In genomic region chr7:107917770-107918651, GRCh38 we compare ENCODE assay signal across 9 cellular contexts. TPM values are rescaled to one million over a fixed set of nuclear protein-coding genes. Genes with fewer than 3 reads are reported as not detected.
DNase-seq lines count a peak whose midpoint lies in the region; ATAC-seq and TF ChIP-seq lines count a peak whose summit lies in the region.
"Had no signal": no experiment of that assay in that cellular context is flagged by ENCODE, and none has a peak within 500 bp of the region (broad histone marks: within the 10 kb centered on the region; RNA-seq: fewer than 3 reads in every experiment).

No MANE protein-coding gene starts in this region.

- no peak overlapping the region for H3K4me3 ChIP-seq in gastrocnemius medialis
- no peak overlapping the region for H3K4me3 ChIP-seq in left lung

- H3K36me3 Mint-ChIP-seq in activated naive CD4-positive, alpha-beta T cell treated with anti-CD3 and anti-CD28 coated beads, Interleukin-2, amount 50 U/mL, for 24 hours, result peaks cover 30% of the 10 kb centered on the region
- peaks cover 32 to 75% of the 10 kb centered on the region in 2 donors for H3K36me3 Mint-ChIP-seq in activated naive CD4-positive, alpha-beta T cell treated with anti-CD3 and anti-CD28 coated beads, Interleukin-2, amount 50 U/mL, for 72 hours

- H3K4me1 ChIP-seq in gastrocnemius medialis, result no peaks in the 10 kb centered on the region
- H3K4me1 ChIP-seq in left lung, result peaks cover 0 to 23% of the 10 kb centered on the region in 2 donors

- H3K9me3 ChIP-seq in gastrocnemius medialis, result no peaks in the 10 kb centered on the region
- H3K9me3 ChIP-seq in left lung, result no peaks in the 10 kb centered on the region

- no peaks in the 10 kb centered on the region for H3K27me3 Mint-ChIP-seq in activated naive CD4-positive, alpha-beta T cell treated with anti-CD3 and anti-CD28 coated beads, Interleukin-2, amount 50 U/mL, for 24 hours

- no peak for ATAC-seq in activated naive CD4-positive, alpha-beta T cell treated with anti-CD3 and anti-CD28 coated beads, Interleukin-2, amount 50 U/mL, for 72 hours
- ATAC-seq in HG02588 (IDR thresholded peaks at IDR 0.05; ENCODE audit: unreplicated experiment) (peak; percentile 88), HG03469 (IDR thresholded peaks at IDR 0.05; ENCODE audit: unreplicated experiment) (peak; percentile 49), gastrocnemius medialis (peak; percentile 30 to 49), left lung (no peak), left colon (no peak)

- intact Hi-C loops in gastrocnemius medialis (cut with DNase I; ENCODE audit: low total_unique reads), result no loop called here
- intact Hi-C loops in left lung (cut with DNase I), result no loop called here
- intact Hi-C loops in left colon (cut with DNase I, micrococcal nuclease), result no loop called here

- H3K4me3 Mint-ChIP-seq in activated naive CD4-positive, alpha-beta T cell treated with anti-CD3 and anti-CD28 coated beads, Interleukin-2, amount 50 U/mL, for 24 hours, result no peak overlapping the region

- no peak for DNase-seq in activated naive CD4-positive, alpha-beta T cell treated with anti-CD3 and anti-CD28 coated beads, Interleukin-2, amount 50 U/mL, for 72 hours (ENCODE audit: low spot score in 2 of 2)
- no peak for DNase-seq in gastrocnemius medialis
- no peak for DNase-seq in left lung
- no peak for DNase-seq in cerebellum (ENCODE audit: low spot score)
- DNase-seq in left colon, result no peak
- DNase-seq: activated T-cell treated with anti-CD3 and anti-CD28 coated beads, Interleukin-2, amount 50 U/mL, for 1 hour had no signal

- peak overlapping the region in 1 of 4 donors; percentile 29 for H3K27ac ChIP-seq in gastrocnemius medialis
- peak overlapping the region in 1 of 2 donors; percentile 15 for H3K27ac ChIP-seq in left lung

- peak overlapping the region; percentile 56 for H3K27ac Mint-ChIP-seq in activated naive CD4-positive, alpha-beta T cell treated with anti-CD3 and anti-CD28 coated beads, Interleukin-2, amount 50 U/mL, for 24 hours
- H3K27ac Mint-ChIP-seq in activated naive CD4-positive, alpha-beta T cell treated with anti-CD3 and anti-CD28 coated beads, Interleukin-2, amount 50 U/mL, for 72 hours, result peak overlapping the region in 1 of 2 donors; percentile 30

- TF ChIP-seq POLR2A in gastrocnemius medialis (IDR thresholded peaks at IDR 0.05), result no peak

- H3K36me3 ChIP-seq in gastrocnemius medialis, result peaks cover 4 to 66% of the 10 kb centered on the region in 2 donors
- H3K36me3 ChIP-seq in left lung, result peaks cover 10 to 74% of the 10 kb centered on the region in 2 donors

- TF ChIP-seq CTCF in gastrocnemius medialis (IDR thresholded peaks at IDR 0.05 in 4 of 5, conservative IDR thresholded peaks at IDR 0.05 in 1 of 5), result no peak
- no peak for TF ChIP-seq CTCF in left lung (IDR thresholded peaks at IDR 0.05)

- H3K4me1 Mint-ChIP-seq in activated naive CD4-positive, alpha-beta T cell treated with anti-CD3 and anti-CD28 coated beads, Interleukin-2, amount 50 U/mL, for 24 hours, result peaks cover 49% of the 10 kb centered on the region

- in situ Hi-C loops in gastrocnemius medialis (cut with MboI; ENCODE audit: low sequenced_read_pairs in 4 of 4), result no loop called here

- H3K9me3 Mint-ChIP-seq in activated naive CD4-positive, alpha-beta T cell treated with anti-CD3 and anti-CD28 coated beads, Interleukin-2, amount 50 U/mL, for 24 hours, result no peaks in the 10 kb centered on the region
- H3K9me3 Mint-ChIP-seq in activated naive CD4-positive, alpha-beta T cell treated with anti-CD3 and anti-CD28 coated beads, Interleukin-2, amount 50 U/mL, for 72 hours, result no peaks in the 10 kb centered on the region

- H3K27me3 ChIP-seq in gastrocnemius medialis, result no peaks in the 10 kb centered on the region
- H3K27me3 ChIP-seq in left lung, result no peaks in the 10 kb centered on the region

RNA-seq across cellular contexts. Expression of gene DLD, which starts 27.0 kb away (rescaled TPM):
- total RNA-seq in activated naive CD4-positive, alpha-beta T cell treated with anti-CD3 and anti-CD28 coated beads, Interleukin-2, amount 50 U/mL, for 72 hours, result 10 to 100 TPM; 82.8 to 96.5 TPM
- total RNA-seq in gastrocnemius medialis, result 100 to 1,000 TPM; 110 to 157 (median 146) TPM
- 10 to 100 TPM; 61.1 to 68.5 TPM for total RNA-seq in left lung
- total RNA-seq in cerebellum, result 70.8 TPM
- 100 to 1,000 TPM; 129 to 139 TPM for total RNA-seq in left colon

Comparison
In these comparisons a context has a peak if more than half of its experiments do, and no peak if none do; other contexts are left out.
1. ATAC-seq: peak in HG02588 (single experiment), HG03469 (single experiment) and gastrocnemius medialis (2 of 2); none in activated naive CD4-positive, alpha-beta T cell treated with anti-CD3 and anti-CD28 coated beads, Interleukin-2, amount 50 U/mL, for 72 hours (0 of 2), left lung (single experiment) and left colon (single experiment).